ENCODE assay signal across 2 cellular contexts in the genomic region with DNA sequence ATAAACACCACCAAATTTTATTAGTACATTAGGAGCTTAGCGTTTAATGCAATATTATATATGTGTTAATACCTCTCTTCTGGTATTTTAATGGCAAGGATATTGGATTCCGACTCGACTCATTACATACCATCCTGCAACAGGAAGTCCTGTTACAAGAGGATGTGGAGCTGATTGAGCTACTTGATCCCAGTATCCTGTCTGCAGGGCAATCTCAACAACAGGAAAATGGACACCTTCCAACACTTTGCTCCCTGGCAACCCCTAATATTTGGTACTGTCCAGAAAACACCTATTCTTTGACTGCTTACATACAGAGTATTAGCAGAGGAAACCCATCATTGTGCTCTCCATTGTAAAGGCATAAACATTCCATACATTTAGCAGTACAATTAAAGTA.
TF ChIP-seq lines count a peak whose summit lies in the region.

No MANE protein-coding gene starts in this region.

TF ChIP-seq in SK-N-SH treated with all-trans-retinoic acid at 6 μM for 48 hours, 23 proteins besides CTCF, POLR2A, EP300 and RAD21 (continued from another document):
- TF ChIP-seq, protein P1, sequence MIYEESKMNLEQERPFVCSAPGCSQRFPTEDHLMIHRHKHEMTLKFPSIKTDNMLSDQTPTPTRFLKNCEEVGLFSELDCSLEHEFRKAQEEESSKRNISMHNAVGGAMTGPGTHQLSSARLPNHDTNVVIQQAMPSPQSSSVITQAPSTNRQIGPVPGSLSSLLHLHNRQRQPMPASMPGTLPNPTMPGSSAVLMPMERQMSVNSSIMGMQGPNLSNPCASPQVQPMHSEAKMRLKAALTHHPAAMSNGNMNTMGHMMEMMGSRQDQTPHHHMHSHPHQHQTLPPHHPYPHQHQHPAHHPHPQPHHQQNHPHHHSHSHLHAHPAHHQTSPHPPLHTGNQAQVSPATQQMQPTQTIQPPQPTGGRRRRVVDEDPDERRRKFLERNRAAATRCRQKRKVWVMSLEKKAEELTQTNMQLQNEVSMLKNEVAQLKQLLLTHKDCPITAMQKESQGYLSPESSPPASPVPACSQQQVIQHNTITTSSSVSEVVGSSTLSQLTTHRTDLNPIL (CRISPR knock-in tag; IDR thresholded peaks at IDR 0.05; ENCODE audit: low read depth) = no peak
- TF ChIP-seq TOX (CRISPR knock-in tag; IDR thresholded peaks at IDR 0.05; ENCODE audit: borderline replicate concordance) (no peak), ZNF8 (CRISPR knock-in tag; IDR thresholded peaks at IDR 0.05) (no peak), ZFP30 (CRISPR knock-in tag; IDR thresholded peaks at IDR 0.05) (no peak), CSDC2 (CRISPR knock-in tag; IDR thresholded peaks at IDR 0.05) (no peak), ZNF70 (CRISPR knock-in tag; IDR thresholded peaks at IDR 0.05) (no peak)
- TF ChIP-seq, protein P2, sequence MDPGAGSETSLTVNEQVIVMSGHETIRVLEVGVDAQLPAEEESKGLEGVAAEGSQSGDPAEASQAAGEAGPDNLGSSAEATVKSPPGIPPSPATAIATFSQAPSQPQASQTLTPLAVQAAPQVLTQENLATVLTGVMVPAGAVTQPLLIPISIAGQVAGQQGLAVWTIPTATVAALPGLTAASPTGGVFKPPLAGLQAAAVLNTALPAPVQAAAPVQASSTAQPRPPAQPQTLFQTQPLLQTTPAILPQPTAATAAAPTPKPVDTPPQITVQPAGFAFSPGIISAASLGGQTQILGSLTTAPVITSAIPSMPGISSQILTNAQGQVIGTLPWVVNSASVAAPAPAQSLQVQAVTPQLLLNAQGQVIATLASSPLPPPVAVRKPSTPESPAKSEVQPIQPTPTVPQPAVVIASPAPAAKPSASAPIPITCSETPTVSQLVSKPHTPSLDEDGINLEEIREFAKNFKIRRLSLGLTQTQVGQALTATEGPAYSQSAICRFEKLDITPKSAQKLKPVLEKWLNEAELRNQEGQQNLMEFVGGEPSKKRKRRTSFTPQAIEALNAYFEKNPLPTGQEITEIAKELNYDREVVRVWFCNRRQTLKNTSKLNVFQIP (CRISPR knock-in tag; IDR thresholded peaks at IDR 0.05; ENCODE audit: borderline replicate concordance, low read depth) = no peak

TF ChIP-seq in SK-N-SH, 30 proteins besides CTCF, POLR2A, EP300 and RAD21 (continued from another document):
- TF ChIP-seq, protein P3, sequence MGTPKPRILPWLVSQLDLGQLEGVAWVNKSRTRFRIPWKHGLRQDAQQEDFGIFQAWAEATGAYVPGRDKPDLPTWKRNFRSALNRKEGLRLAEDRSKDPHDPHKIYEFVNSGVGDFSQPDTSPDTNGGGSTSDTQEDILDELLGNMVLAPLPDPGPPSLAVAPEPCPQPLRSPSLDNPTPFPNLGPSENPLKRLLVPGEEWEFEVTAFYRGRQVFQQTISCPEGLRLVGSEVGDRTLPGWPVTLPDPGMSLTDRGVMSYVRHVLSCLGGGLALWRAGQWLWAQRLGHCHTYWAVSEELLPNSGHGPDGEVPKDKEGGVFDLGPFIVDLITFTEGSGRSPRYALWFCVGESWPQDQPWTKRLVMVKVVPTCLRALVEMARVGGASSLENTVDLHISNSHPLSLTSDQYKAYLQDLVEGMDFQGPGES (IDR thresholded peaks at IDR 0.05; ENCODE audit: low read depth, low read length) = no peak
- TF ChIP-seq NRF1 (IDR thresholded peaks at IDR 0.05; ENCODE audit: low read depth, low read length) (no peak), GABPA (IDR thresholded peaks at IDR 0.05; ENCODE audit: low read depth) (no peak), SMC3 (IDR thresholded peaks at IDR 0.05; ENCODE audit: low read depth, low read length) (no peak), ELF1 (IDR thresholded peaks at IDR 0.05) (no peak), NFIC (IDR thresholded peaks at IDR 0.05; ENCODE audit: borderline replicate concordance) (no peak), YY1 (IDR thresholded peaks at IDR 0.05; ENCODE audit: low read depth) (no peak), EZH2phosphoT487 (IDR thresholded peaks at IDR 0.05; ENCODE audit: borderline replicate concordance, low read depth) (no peak), SIN3A (IDR thresholded peaks at IDR 0.05; ENCODE audit: borderline replicate concordance, low read depth, low read length) (no peak), FOSL2 (IDR thresholded peaks at IDR 0.05; ENCODE audit: borderline replicate concordance, low read depth) (no peak), TAF1 (IDR thresholded peaks at IDR 0.05; ENCODE audit: borderline replicate concordance, low read depth, low read length) (no peak), MEF2A (IDR thresholded peaks at IDR 0.05; ENCODE audit: borderline replicate concordance, low read depth) (no peak), MXI1 (IDR thresholded peaks at IDR 0.05; ENCODE audit: low read depth, low read length) (no peak), FOXJ3 (CRISPR knock-in tag; IDR thresholded peaks at IDR 0.05) (no peak)
- TF ChIP-seq, protein P4, sequence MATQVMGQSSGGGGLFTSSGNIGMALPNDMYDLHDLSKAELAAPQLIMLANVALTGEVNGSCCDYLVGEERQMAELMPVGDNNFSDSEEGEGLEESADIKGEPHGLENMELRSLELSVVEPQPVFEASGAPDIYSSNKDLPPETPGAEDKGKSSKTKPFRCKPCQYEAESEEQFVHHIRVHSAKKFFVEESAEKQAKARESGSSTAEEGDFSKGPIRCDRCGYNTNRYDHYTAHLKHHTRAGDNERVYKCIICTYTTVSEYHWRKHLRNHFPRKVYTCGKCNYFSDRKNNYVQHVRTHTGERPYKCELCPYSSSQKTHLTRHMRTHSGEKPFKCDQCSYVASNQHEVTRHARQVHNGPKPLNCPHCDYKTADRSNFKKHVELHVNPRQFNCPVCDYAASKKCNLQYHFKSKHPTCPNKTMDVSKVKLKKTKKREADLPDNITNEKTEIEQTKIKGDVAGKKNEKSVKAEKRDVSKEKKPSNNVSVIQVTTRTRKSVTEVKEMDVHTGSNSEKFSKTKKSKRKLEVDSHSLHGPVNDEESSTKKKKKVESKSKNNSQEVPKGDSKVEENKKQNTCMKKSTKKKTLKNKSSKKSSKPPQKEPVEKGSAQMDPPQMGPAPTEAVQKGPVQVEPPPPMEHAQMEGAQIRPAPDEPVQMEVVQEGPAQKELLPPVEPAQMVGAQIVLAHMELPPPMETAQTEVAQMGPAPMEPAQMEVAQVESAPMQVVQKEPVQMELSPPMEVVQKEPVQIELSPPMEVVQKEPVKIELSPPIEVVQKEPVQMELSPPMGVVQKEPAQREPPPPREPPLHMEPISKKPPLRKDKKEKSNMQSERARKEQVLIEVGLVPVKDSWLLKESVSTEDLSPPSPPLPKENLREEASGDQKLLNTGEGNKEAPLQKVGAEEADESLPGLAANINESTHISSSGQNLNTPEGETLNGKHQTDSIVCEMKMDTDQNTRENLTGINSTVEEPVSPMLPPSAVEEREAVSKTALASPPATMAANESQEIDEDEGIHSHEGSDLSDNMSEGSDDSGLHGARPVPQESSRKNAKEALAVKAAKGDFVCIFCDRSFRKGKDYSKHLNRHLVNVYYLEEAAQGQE (IDR thresholded peaks at IDR 0.05; ENCODE audit: low read depth, low read length) = no peak
- TF ChIP-seq, protein P5, sequence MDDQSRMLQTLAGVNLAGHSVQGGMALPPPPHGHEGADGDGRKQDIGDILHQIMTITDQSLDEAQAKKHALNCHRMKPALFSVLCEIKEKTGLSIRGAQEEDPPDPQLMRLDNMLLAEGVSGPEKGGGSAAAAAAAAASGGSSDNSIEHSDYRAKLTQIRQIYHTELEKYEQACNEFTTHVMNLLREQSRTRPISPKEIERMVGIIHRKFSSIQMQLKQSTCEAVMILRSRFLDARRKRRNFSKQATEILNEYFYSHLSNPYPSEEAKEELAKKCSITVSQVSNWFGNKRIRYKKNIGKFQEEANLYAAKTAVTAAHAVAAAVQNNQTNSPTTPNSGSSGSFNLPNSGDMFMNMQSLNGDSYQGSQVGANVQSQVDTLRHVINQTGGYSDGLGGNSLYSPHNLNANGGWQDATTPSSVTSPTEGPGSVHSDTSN (IDR thresholded peaks at IDR 0.05) = no peak
- TF ChIP-seq, protein P6, sequence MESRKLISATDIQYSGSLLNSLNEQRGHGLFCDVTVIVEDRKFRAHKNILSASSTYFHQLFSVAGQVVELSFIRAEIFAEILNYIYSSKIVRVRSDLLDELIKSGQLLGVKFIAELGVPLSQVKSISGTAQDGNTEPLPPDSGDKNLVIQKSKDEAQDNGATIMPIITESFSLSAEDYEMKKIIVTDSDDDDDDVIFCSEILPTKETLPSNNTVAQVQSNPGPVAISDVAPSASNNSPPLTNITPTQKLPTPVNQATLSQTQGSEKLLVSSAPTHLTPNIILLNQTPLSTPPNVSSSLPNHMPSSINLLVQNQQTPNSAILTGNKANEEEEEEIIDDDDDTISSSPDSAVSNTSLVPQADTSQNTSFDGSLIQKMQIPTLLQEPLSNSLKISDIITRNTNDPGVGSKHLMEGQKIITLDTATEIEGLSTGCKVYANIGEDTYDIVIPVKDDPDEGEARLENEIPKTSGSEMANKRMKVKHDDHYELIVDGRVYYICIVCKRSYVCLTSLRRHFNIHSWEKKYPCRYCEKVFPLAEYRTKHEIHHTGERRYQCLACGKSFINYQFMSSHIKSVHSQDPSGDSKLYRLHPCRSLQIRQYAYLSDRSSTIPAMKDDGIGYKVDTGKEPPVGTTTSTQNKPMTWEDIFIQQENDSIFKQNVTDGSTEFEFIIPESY (IDR thresholded peaks at IDR 0.05; ENCODE audit: borderline replicate concordance, low read depth) = no peak
